ENCODE assay signal across 8 cellular contexts in the genomic region with DNA sequence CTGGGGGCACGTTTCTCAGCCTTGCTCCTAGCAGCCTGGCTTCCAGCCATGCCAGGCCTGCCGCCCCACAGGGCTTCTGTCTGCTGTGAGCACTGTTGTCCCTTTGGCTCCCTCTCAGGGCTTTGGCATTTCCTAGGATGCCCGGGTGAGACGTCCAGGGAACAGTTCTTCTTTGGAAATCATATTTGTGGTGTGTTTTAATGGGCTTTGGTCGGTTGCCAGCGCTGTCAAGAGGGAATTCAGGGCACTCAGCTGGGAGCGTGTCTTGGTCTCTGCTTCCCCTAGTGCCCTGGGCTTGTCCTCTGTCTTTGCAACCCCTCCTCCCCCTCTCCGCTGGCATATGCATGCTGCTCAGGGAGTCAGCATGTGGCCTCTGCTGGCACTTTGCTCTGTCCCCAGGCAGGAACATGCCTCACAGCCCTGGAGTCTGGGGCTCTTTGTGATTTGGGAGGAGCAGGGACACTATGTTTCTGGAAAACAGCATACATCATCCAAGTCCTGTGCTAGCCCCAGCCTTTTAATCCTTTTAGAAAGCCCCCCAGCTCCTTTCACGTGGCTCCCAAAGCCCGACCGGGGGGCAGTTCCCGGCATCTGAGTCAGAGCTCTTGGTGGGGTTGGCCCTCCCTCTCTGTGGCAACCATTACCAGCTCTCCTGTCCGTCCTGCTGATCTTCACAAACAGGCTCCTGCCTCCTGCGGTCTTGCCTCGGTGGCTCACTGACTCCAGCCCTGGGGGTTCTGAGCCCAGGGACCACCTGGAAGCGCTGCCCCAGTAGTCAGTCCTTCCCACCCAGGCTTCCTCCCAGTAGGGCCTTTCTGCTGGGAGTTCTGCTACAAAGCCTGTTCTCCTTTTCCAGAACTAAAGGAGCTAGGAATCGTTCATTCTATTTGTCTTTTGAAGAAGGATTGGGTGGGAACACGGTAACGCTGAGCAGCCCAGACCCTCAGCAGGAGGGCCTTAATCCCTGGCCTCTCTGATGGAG. TPM values are rescaled to one million over a fixed set of nuclear protein-coding genes. Genes with fewer than 3 reads are reported as not detected.
DNase-seq lines count a peak whose midpoint lies in the region; ATAC-seq, FAIRE-seq and TF ChIP-seq lines count a peak whose summit lies in the region.

No MANE protein-coding gene starts in this region.

- H3K27ac ChIP-seq in coronary artery: peak overlapping the region; percentile 92

- peaks cover 29% of the 10 kb centered on the region for H3K36me3 Mint-ChIP-seq in endothelial cell (ENCODE audit: low read depth, unreplicated experiment)

- DNase-seq in A172 (ENCODE audit: low spot score) (peak; percentile 100), NCI-H1694 (lab: John Stamatoyannopoulos, UW) (peak; percentile 62), coronary artery (ENCODE audit: low spot score) (peak; percentile 90), medulla oblongata (ENCODE audit: extremely low spot score) (peak; percentile 96), urothelium cell line (ENCODE audit: low spot score) (peak; percentile 86), endothelial cell (ENCODE audit: low spot score) (no peak)

- H3K4me3 Mint-ChIP-seq in endothelial cell (ENCODE audit: unreplicated experiment): no peak overlapping the region

- H3K4me3 ChIP-seq in coronary artery: peak overlapping the region; percentile 18

- H3K27me3 Mint-ChIP-seq in endothelial cell (ENCODE audit: unreplicated experiment): peaks cover 6% of the 10 kb centered on the region

- FAIRE-seq in urothelium cell line (lab: Jason Lieb, UNC): no peak

- H3K27ac Mint-ChIP-seq in endothelial cell (ENCODE audit: unreplicated experiment): no peak overlapping the region

- peaks cover 14% of the 10 kb centered on the region for H3K4me1 Mint-ChIP-seq in endothelial cell (ENCODE audit: unreplicated experiment)

- ATAC-seq in HG03139 (IDR thresholded peaks at IDR 0.05; ENCODE audit: unreplicated experiment) (no peak), HG03378 (IDR thresholded peaks at IDR 0.05; ENCODE audit: unreplicated experiment) (no peak)

- H3K9me3 Mint-ChIP-seq in endothelial cell (ENCODE audit: unreplicated experiment): no peaks in the 10 kb centered on the region

- TF ChIP-seq CTCF in coronary artery (IDR thresholded peaks at IDR 0.05) (no peak), endothelial cell (IDR thresholded peaks at IDR 0.05; ENCODE audit: unreplicated experiment) (no peak)

RNA-seq across cellular contexts. Expression of gene SAP30BP, which starts 26.7 kb away (rescaled TPM):
- 124 and 169 TPM in 2 replicates for total RNA-seq in A172 (2014; rRNA removed; shearing (Covaris generic))
- total RNA-seq in endothelial cell (ENCODE audit: unreplicated experiment): 125 TPM

RNA-seq across cellular contexts. Expression of gene RECQL5, which starts 26.8 kb away (rescaled TPM):
- 18.0 and 19.0 TPM in 2 replicates for total RNA-seq in A172 (2014; rRNA removed; shearing (Covaris generic))
- total RNA-seq in endothelial cell (ENCODE audit: unreplicated experiment): 40.2 TPM

RNA-seq across cellular contexts. Expression of gene ITGB4, which starts 27.5 kb away (rescaled TPM):
- total RNA-seq in A172 (2014; rRNA removed; shearing (Covaris generic)): 15.0 and 15.2 TPM in 2 replicates
- 0.54 TPM for total RNA-seq in endothelial cell (ENCODE audit: unreplicated experiment)

Comparison
In these comparisons a context has a peak if more than half of its experiments do, and no peak if none do; other contexts are left out.
1. RNA of gene ITGB4, which starts 27.5 kb away (total RNA-seq): 15.0 to 15.2 TPM in A172; 0.54 TPM in endothelial cell (single experiment); every median in the first group is over 10 times any median in the second.